8 cellular contexts compared by ENCODE assay signal in the genomic region with DNA sequence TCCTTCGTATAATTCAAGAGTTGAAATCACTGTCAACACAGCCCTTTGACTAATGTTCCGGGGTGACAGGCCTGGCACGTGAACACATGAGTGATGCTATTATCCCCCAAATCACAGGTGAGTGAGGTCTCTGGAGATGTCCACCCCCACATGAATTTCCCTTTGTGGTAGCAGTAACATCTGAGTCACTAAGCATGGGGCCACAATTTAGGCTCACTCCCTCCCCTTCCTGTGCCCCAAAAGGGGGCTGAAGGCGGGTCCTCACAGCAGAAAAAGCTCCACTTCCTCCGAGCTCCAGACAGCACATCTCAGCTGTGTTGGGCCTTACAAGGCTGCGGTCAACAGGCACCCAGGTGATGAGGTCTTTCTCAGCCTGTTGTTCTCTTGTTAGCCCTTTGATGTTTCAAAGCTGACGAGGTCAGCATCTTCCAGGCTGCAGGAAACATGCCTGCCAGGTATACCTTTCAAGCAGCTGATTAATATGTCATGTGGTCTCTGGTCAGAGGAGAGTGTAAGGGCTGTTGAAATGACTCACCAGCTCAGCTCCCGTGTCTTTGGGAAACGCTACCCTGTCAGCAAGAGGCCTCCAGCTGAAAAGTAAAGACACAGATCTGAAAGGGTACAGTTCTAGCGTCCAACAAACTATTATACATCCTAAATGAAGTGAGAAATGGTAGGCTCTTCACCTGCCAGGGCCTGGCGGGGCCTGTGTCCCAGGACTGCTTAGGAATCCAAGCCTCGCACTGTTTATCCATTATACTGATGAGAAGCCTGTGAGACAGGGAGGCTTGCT.
A peak's percentile ranks its signal among the peaks of the same experiment; 100 is the strongest.
DNase-seq lines count a peak whose midpoint lies in the region; ATAC-seq and TF ChIP-seq lines count a peak whose summit lies in the region.

No MANE protein-coding gene starts in this region.

- H3K4me1 Mint-ChIP-seq in T-helper 17 cell (peaks cover 57% of the 10 kb centered on the region), neural progenitor cell (peaks cover 93% of the 10 kb centered on the region), type B pancreatic cell (ENCODE audit: unreplicated experiment) (peaks cover 77% of the 10 kb centered on the region), endodermal cell (peaks cover 10% of the 10 kb centered on the region)

- TF ChIP-seq POLR2A in body of pancreas (IDR thresholded peaks at IDR 0.05), result no peak

- H3K27ac ChIP-seq in ACC112 (ENCODE audit: low read depth, low read length) (peak overlapping the region; percentile 42), body of pancreas (peak overlapping the region; percentile 27 to 78 (median 48)), neural progenitor cell (no peak overlapping the region), endodermal cell (ENCODE audit: low read depth, low read length) (no peak overlapping the region)

- H3K27me3 ChIP-seq in ACC112 (ENCODE audit: insufficient read depth, low read length) (no peaks in the 10 kb centered on the region), body of pancreas (no peaks in the 10 kb centered on the region), neural progenitor cell (no peaks in the 10 kb centered on the region), endodermal cell (ENCODE audit: control insufficient read depth, insufficient read depth, low read length, poor library complexity, severe bottlenecking) (peaks cover 9% of the 10 kb centered on the region)

- H3K4me3 ChIP-seq in ACC112 (ENCODE audit: low read depth, low read length) (no peak overlapping the region), body of pancreas (no peak overlapping the region), neural progenitor cell (no peak overlapping the region), endodermal cell (ENCODE audit: low read length) (no peak overlapping the region)

- H3K36me3 ChIP-seq in ACC112 (ENCODE audit: insufficient read depth, low read length) (no peaks in the 10 kb centered on the region), body of pancreas (replicated peaks in 1 of 2; ENCODE audit: insufficient read depth in 1 of 2, low read depth in 2 of 2) (no peaks in the 10 kb centered on the region), neural progenitor cell (no peaks in the 10 kb centered on the region), endodermal cell (ENCODE audit: control insufficient read depth, insufficient read depth, low read length) (no peaks in the 10 kb centered on the region)

- DNase-seq in T-helper 17 cell (peak; percentile 54 to 79 (median 67)), body of pancreas (peak in 3 of 4 donors; percentile 48 to 79 (median 72)), neural progenitor cell (ENCODE audit: low spot score) (no peak), type B pancreatic cell (ENCODE audit: extremely low spot score, unreplicated experiment) (no peak), endodermal cell (no peak)

- peak overlapping the region; percentile 75 for H3K4me3 Mint-ChIP-seq in T-helper 17 cell
- H3K4me3 Mint-ChIP-seq in neural progenitor cell, result no peak overlapping the region
- peak overlapping the region; percentile 67 for H3K4me3 Mint-ChIP-seq in type B pancreatic cell
- H3K4me3 Mint-ChIP-seq in endodermal cell, result no peak overlapping the region

- H3K9ac ChIP-seq in neural progenitor cell, result no peak overlapping the region
- H3K9ac ChIP-seq in endodermal cell (ENCODE audit: extremely low read depth, low read length, poor library complexity, severe bottlenecking), result no peak overlapping the region

- H3K27me3 Mint-ChIP-seq in T-helper 17 cell (no peaks in the 10 kb centered on the region), neural progenitor cell (ENCODE audit: insufficient read depth, low read depth) (peaks cover 17% of the 10 kb centered on the region), type B pancreatic cell (no peaks in the 10 kb centered on the region), endodermal cell (ENCODE audit: insufficient read depth) (peaks cover 24% of the 10 kb centered on the region)

- H3K36me3 Mint-ChIP-seq in T-helper 17 cell (ENCODE audit: low read depth) (no peaks in the 10 kb centered on the region), neural progenitor cell (peaks cover 4% of the 10 kb centered on the region), type B pancreatic cell (peaks cover under 1% of the 10 kb centered on the region), endodermal cell (ENCODE audit: low read depth) (no peaks in the 10 kb centered on the region)

- no peaks in the 10 kb centered on the region for H4K20me1 ChIP-seq in neural progenitor cell (ENCODE audit: low read depth)

- intact Hi-C loops in body of pancreas (cut with DNase I), result no loop called here

- 61 to 81% methylated on average over 10 to 12 of the region's 12 CpGs for WGBS in body of pancreas, 2 donors
- WGBS in endodermal cell (ENCODE audit: insufficient coverage in 1 of 2, insufficient read length in 1 of 2), 2 experiments, result 91 to 92% methylated on average over 8 to 12 of the region's 12 CpGs

- no peak for TF ChIP-seq CTCF in body of pancreas (IDR thresholded peaks at IDR 0.05)
- no peak for TF ChIP-seq CTCF in neural progenitor cell (IDR thresholded peaks at IDR 0.05)
- no peak for TF ChIP-seq CTCF in type B pancreatic cell (conservative IDR thresholded peaks at IDR 0.05)
- no peak for TF ChIP-seq CTCF in endodermal cell (conservative IDR thresholded peaks at IDR 0.05)

- H2AFZ ChIP-seq in ACC112 (ENCODE audit: low read length, unreplicated experiment), result no peak overlapping the region
- no peak overlapping the region for H2AFZ ChIP-seq in neural progenitor cell (replicated peaks)

- H3K27ac Mint-ChIP-seq in T-helper 17 cell (peak overlapping the region; percentile 100), neural progenitor cell (peak overlapping the region; percentile 98), type B pancreatic cell (peak overlapping the region; percentile 91), endodermal cell (no peak overlapping the region)

- H3K9me3 Mint-ChIP-seq in neural progenitor cell (peaks cover 7% of the 10 kb centered on the region), type B pancreatic cell (peaks cover under 1% of the 10 kb centered on the region), endodermal cell (no peaks in the 10 kb centered on the region)

- H3F3A ChIP-seq in neural progenitor cell (ENCODE audit: low read depth), result peaks cover 5% of the 10 kb centered on the region

- H3K4me1 ChIP-seq in ACC112 (ENCODE audit: control insufficient read depth, insufficient read depth, low read length, unreplicated experiment), result peaks cover 67% of the 10 kb centered on the region
- H3K4me1 ChIP-seq in body of pancreas, result peaks cover 32% of the 10 kb centered on the region
- H3K4me1 ChIP-seq in neural progenitor cell, result peaks cover 45% of the 10 kb centered on the region
- no peaks in the 10 kb centered on the region for H3K4me1 ChIP-seq in endodermal cell (ENCODE audit: control insufficient read depth, insufficient read depth, low read length)

- ATAC-seq in GM19328 (IDR thresholded peaks at IDR 0.05; ENCODE audit: unreplicated experiment) (peak; percentile 80), HG03439 (IDR thresholded peaks at IDR 0.05; ENCODE audit: unreplicated experiment) (peak; percentile 76), T-helper 17 cell (peak; percentile 89), body of pancreas (peak; percentile 82)

- H3K79me2 ChIP-seq in ACC112 (ENCODE audit: control insufficient read depth, insufficient read depth, low read length, unreplicated experiment) (no peaks in the 10 kb centered on the region), neural progenitor cell (ENCODE audit: low read depth) (no peaks in the 10 kb centered on the region)

- H3K4me2 ChIP-seq in neural progenitor cell, result no peak overlapping the region

- H3K9me3 ChIP-seq in T-helper 17 cell (ENCODE audit: control insufficient read depth, low read length, poor library complexity, severe bottlenecking) (no peaks in the 10 kb centered on the region), body of pancreas (no peaks in the 10 kb centered on the region), neural progenitor cell (ENCODE audit: low read depth) (no peaks in the 10 kb centered on the region), endodermal cell (ENCODE audit: control insufficient read depth, low read length) (no peaks in the 10 kb centered on the region)

Comparison
In these comparisons a context has a peak if more than half of its experiments do, and no peak if none do; other contexts are left out.
1. H3K27ac ChIP-seq: peak in ACC112 (single experiment) and body of pancreas (4 of 4); none in neural progenitor cell (single experiment) and endodermal cell (single experiment).
2. DNase-seq: peak in T-helper 17 cell (3 of 3) and body of pancreas (3 of 4); none in neural progenitor cell (single experiment), type B pancreatic cell (single experiment) and endodermal cell (single experiment).
3. H3K4me3 Mint-ChIP-seq: peak in T-helper 17 cell (single experiment) and type B pancreatic cell (single experiment); none in neural progenitor cell (single experiment) and endodermal cell (single experiment).
4. Peak in every context shown above with its lines, with median percentiles within 50 percentile points of each other: ATAC-seq.